In the genomic region with DNA sequence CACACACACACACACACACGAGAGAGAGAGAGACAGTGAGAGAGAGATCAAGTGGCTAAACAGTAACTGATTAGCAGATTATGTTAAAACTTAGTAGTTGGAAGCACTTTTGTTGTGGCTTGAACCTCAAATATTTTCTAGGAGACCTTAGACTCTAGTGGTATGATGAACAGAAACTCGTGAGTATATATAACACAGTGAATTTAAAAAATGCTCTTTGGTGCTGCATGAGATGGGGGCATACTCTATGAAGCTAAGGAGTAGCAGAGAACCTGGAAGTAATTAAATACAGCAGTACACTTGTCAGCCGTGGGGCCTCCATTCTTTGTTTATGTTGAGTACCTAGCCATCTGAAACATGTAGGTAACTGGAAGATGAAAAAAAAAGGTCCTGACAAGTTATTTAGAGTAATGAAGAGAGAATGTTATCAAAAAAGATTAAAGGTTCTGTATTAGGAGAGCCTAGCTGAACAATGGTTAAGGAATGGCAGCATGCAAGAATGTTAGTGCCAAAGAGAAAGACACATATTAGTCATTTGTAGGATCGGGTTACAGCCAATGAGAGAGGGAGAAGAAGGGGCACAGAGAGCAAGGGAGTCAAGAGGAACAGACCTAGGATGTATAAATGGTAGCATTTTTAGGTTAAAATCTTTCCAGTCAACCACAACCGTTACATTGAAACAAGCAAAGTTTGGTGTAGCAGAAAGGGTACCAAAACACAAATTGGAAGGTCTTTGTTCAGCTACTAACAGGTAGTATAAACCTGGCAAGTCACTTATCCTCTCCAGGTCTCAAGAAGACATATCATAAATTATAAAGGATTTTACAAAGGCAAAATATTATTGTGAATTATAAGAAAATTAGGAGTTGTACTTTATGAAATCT, we compare ENCODE assay signal across 1 cellular context.
TF ChIP-seq lines count a peak whose summit lies in the region.

No MANE protein-coding gene starts in this region.

TF ChIP-seq in SK-N-SH, 30 proteins besides CTCF, POLR2A, EP300 and RAD21 (continued from another document):
- TF ChIP-seq, protein P1, sequence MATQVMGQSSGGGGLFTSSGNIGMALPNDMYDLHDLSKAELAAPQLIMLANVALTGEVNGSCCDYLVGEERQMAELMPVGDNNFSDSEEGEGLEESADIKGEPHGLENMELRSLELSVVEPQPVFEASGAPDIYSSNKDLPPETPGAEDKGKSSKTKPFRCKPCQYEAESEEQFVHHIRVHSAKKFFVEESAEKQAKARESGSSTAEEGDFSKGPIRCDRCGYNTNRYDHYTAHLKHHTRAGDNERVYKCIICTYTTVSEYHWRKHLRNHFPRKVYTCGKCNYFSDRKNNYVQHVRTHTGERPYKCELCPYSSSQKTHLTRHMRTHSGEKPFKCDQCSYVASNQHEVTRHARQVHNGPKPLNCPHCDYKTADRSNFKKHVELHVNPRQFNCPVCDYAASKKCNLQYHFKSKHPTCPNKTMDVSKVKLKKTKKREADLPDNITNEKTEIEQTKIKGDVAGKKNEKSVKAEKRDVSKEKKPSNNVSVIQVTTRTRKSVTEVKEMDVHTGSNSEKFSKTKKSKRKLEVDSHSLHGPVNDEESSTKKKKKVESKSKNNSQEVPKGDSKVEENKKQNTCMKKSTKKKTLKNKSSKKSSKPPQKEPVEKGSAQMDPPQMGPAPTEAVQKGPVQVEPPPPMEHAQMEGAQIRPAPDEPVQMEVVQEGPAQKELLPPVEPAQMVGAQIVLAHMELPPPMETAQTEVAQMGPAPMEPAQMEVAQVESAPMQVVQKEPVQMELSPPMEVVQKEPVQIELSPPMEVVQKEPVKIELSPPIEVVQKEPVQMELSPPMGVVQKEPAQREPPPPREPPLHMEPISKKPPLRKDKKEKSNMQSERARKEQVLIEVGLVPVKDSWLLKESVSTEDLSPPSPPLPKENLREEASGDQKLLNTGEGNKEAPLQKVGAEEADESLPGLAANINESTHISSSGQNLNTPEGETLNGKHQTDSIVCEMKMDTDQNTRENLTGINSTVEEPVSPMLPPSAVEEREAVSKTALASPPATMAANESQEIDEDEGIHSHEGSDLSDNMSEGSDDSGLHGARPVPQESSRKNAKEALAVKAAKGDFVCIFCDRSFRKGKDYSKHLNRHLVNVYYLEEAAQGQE (IDR thresholded peaks at IDR 0.05; ENCODE audit: low read depth, low read length) = no peak
- no peak for TF ChIP-seq FOXJ3 (CRISPR knock-in tag; IDR thresholded peaks at IDR 0.05)
- TF ChIP-seq, protein P2, sequence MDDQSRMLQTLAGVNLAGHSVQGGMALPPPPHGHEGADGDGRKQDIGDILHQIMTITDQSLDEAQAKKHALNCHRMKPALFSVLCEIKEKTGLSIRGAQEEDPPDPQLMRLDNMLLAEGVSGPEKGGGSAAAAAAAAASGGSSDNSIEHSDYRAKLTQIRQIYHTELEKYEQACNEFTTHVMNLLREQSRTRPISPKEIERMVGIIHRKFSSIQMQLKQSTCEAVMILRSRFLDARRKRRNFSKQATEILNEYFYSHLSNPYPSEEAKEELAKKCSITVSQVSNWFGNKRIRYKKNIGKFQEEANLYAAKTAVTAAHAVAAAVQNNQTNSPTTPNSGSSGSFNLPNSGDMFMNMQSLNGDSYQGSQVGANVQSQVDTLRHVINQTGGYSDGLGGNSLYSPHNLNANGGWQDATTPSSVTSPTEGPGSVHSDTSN (IDR thresholded peaks at IDR 0.05) = peak; percentile 73
- TF ChIP-seq CHD2 (IDR thresholded peaks at IDR 0.05; ENCODE audit: low read length, partially characterized antibody) = no peak
- no peak for TF ChIP-seq RCOR1 (IDR thresholded peaks at IDR 0.05; ENCODE audit: low read length)
- TF ChIP-seq, protein P3, sequence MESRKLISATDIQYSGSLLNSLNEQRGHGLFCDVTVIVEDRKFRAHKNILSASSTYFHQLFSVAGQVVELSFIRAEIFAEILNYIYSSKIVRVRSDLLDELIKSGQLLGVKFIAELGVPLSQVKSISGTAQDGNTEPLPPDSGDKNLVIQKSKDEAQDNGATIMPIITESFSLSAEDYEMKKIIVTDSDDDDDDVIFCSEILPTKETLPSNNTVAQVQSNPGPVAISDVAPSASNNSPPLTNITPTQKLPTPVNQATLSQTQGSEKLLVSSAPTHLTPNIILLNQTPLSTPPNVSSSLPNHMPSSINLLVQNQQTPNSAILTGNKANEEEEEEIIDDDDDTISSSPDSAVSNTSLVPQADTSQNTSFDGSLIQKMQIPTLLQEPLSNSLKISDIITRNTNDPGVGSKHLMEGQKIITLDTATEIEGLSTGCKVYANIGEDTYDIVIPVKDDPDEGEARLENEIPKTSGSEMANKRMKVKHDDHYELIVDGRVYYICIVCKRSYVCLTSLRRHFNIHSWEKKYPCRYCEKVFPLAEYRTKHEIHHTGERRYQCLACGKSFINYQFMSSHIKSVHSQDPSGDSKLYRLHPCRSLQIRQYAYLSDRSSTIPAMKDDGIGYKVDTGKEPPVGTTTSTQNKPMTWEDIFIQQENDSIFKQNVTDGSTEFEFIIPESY (IDR thresholded peaks at IDR 0.05; ENCODE audit: borderline replicate concordance, low read depth) = peak; percentile 41; the same call in 1 of the 2 replicates
- TF ChIP-seq SIN3A (IDR thresholded peaks at IDR 0.05; ENCODE audit: borderline replicate concordance, low read depth, low read length) = peak; percentile 35; the same call in 1 of the 2 replicates
- peak; percentile 75 for TF ChIP-seq NFIC (IDR thresholded peaks at IDR 0.05; ENCODE audit: borderline replicate concordance)
- TF ChIP-seq EZH2phosphoT487 (IDR thresholded peaks at IDR 0.05; ENCODE audit: borderline replicate concordance, low read depth) = no peak
- TF ChIP-seq TCF12 (IDR thresholded peaks at IDR 0.05) = peak; percentile 86
- TF ChIP-seq GATA2 (CRISPR knock-in tag; IDR thresholded peaks at IDR 0.05) = no peak
- no peak for TF ChIP-seq MXI1 (IDR thresholded peaks at IDR 0.05; ENCODE audit: low read depth, low read length)
- TF ChIP-seq, protein P4, sequence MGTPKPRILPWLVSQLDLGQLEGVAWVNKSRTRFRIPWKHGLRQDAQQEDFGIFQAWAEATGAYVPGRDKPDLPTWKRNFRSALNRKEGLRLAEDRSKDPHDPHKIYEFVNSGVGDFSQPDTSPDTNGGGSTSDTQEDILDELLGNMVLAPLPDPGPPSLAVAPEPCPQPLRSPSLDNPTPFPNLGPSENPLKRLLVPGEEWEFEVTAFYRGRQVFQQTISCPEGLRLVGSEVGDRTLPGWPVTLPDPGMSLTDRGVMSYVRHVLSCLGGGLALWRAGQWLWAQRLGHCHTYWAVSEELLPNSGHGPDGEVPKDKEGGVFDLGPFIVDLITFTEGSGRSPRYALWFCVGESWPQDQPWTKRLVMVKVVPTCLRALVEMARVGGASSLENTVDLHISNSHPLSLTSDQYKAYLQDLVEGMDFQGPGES (IDR thresholded peaks at IDR 0.05; ENCODE audit: low read depth, low read length) = no peak
